In genomic region chr9:20024159-20024571, GRCh38 we compare ENCODE assay signal across 27 cellular contexts.
DNase-seq lines count a peak whose midpoint lies in the region; ATAC-seq and TF ChIP-seq lines count a peak whose summit lies in the region.
"Had no signal": no experiment of that assay in that cellular context is flagged by ENCODE, and none has a peak within 500 bp of the region (broad histone marks: within the 10 kb centered on the region; RNA-seq: fewer than 3 reads in every experiment).

No MANE protein-coding gene starts in this region.

- H3K27ac ChIP-seq in IMR-90 (ENCODE audit: insufficient read depth, low read length) (no peak overlapping the region), osteoblast (ENCODE audit: low read depth, low read length) (no peak overlapping the region)
- H3K27ac ChIP-seq: BLaER1 treated with 17β-estradiol and CSF1 and Interleukin-3, amounts not matched to agents 10 nM and 100 nM; brain microvascular endothelial cell; esophagus squamous epithelium; parathyroid adenoma; right lobe of liver; tibial artery had no signal

- ATAC-seq in IMR-90 (ENCODE audit: low read depth), result no peak; the same call in 1 of the 2 replicates
- ATAC-seq: activated CD8-positive, alpha-beta T cell treated with anti-CD3 and anti-CD28 coated beads for 36 hours; HCT116; right lobe of liver; stimulated activated naive CD8-positive, alpha-beta T cell treated with anti-CD3 and anti-CD28 coated beads, Interleukin-15, amount 100 ng/mL, for 72 hours had no signal

- no peak overlapping the region for H2AK9ac ChIP-seq in IMR-90 (replicated peaks; ENCODE audit: low read depth, low read length, poor library complexity)

- H3K4ac ChIP-seq in IMR-90 (ENCODE audit: low read depth, low read length), result no peak overlapping the region

- H3K36me3 ChIP-seq in IMR-90 (ENCODE audit: control insufficient read depth, insufficient read depth, low read length), result no peaks in the 10 kb centered on the region
- no peaks in the 10 kb centered on the region for H3K36me3 ChIP-seq in osteoblast (ENCODE audit: insufficient read depth, low read length)
- H3K36me3 ChIP-seq: BLaER1 treated with 17β-estradiol and CSF1 and Interleukin-3, amounts not matched to agents 10 nM and 100 nM; brain microvascular endothelial cell; esophagus squamous epithelium; right lobe of liver; tibial artery had no signal

- no peak overlapping the region for H3K4me2 ChIP-seq in IMR-90 (ENCODE audit: low read depth, low read length)
- H3K4me2 ChIP-seq in osteoblast (ENCODE audit: insufficient read depth, low read length), result no peak overlapping the region
- H3K4me2 ChIP-seq: BLaER1 treated with 17β-estradiol and CSF1 and Interleukin-3, amounts not matched to agents 10 nM and 100 nM had no signal

- H3K9me3 ChIP-seq in IMR-90 (ENCODE audit: control insufficient read depth, insufficient read depth, low read length), result no peaks in the 10 kb centered on the region
- H3K9me3 ChIP-seq in osteoblast (ENCODE audit: low read depth, low read length), result no peaks in the 10 kb centered on the region
- H3K9me3 ChIP-seq: BLaER1 treated with 17β-estradiol and CSF1 and Interleukin-3, amounts not matched to agents 10 nM and 100 nM; Caco-2; esophagus squamous epithelium; right lobe of liver; tibial artery had no signal

- no peak for TF ChIP-seq POLR2A in IMR-90 (IDR thresholded peaks at IDR 0.05; ENCODE audit: low read depth, low read length)

- H3K4me3 Mint-ChIP-seq in glutamatergic neuron (ENCODE audit: unreplicated experiment), result no peak overlapping the region
- H3K4me3 Mint-ChIP-seq: activated CD8-positive, alpha-beta T cell treated with anti-CD3 and anti-CD28 coated beads for 36 hours; activated naive CD8-positive, alpha-beta T cell treated with anti-CD3 and anti-CD28 coated beads, Interleukin-2, amount 10 ng/mL, durations not matched to agents 7 days and 5 days; naive B cell; stimulated activated naive CD8-positive, alpha-beta T cell treated with anti-CD3 and anti-CD28 coated beads, Interleukin-15, amount 100 ng/mL, for 72 hours had no signal

- peaks cover 6% of the 10 kb centered on the region; the same call in 1 of the 2 replicates for H3K27me3 ChIP-seq in IMR-90 (ENCODE audit: control insufficient read depth, insufficient read depth, low read length)
- no peaks in the 10 kb centered on the region for H3K27me3 ChIP-seq in osteoblast (ENCODE audit: insufficient read depth, low read length)
- H3K27me3 ChIP-seq: BLaER1 treated with 17β-estradiol and CSF1 and Interleukin-3, amounts not matched to agents 10 nM and 100 nM; brain microvascular endothelial cell; esophagus squamous epithelium; right lobe of liver; tibial artery had no signal

- H2AFZ ChIP-seq in IMR-90 (replicated peaks; ENCODE audit: low read length, poor library complexity), result no peak overlapping the region
- H2AFZ ChIP-seq in osteoblast (ENCODE audit: low read length), result peak overlapping the region; percentile 23
- H2AFZ ChIP-seq: parathyroid adenoma had no signal

- CTCF ChIA-PET in IMR-90 (lab: Yijun Ruan, JAX), result interaction anchor here (1.1 kb wide), 1 partner anchor 16 kb away, joined by 3 read pairs; no protein-coding TSS in a partner anchor

- WGBS in IMR-90 (ENCODE audit: extremely low coverage in 2 of 2, insufficient read length in 1 of 2), 2 experiments, result 61% methylated on average over 2 of the region's 6 CpGs; no CpG with 5 or more reads in 1 of the 2 experiments

- dilution Hi-C loops in IMR-90 (cut with HindIII; ENCODE audit: low sequenced_read_pairs, unreplicated experiment), result no loop called here

- no peak overlapping the region for H3K56ac ChIP-seq in IMR-90 (ENCODE audit: extremely low read depth, insufficient read depth, low read length)

- H4K20me1 ChIP-seq in IMR-90 (ENCODE audit: insufficient read depth, low read length), result no peaks in the 10 kb centered on the region
- H4K20me1 ChIP-seq in osteoblast (ENCODE audit: insufficient read depth, low read length), result no peaks in the 10 kb centered on the region
- H4K20me1 ChIP-seq: BLaER1 treated with 17β-estradiol and CSF1 and Interleukin-3, amounts not matched to agents 10 nM and 100 nM had no signal

- H3K9me1 ChIP-seq in IMR-90 (ENCODE audit: insufficient read depth, low read length), result no peaks in the 10 kb centered on the region

- peaks cover 4% of the 10 kb centered on the region for H3K9me3 Mint-ChIP-seq in glutamatergic neuron (ENCODE audit: unreplicated experiment)
- H3K9me3 Mint-ChIP-seq: activated CD8-positive, alpha-beta T cell treated with anti-CD3 and anti-CD28 coated beads for 36 hours; stimulated activated naive CD8-positive, alpha-beta T cell treated with anti-CD3 and anti-CD28 coated beads, Interleukin-15, amount 100 ng/mL, for 72 hours had no signal

- no peak overlapping the region for H2BK15ac ChIP-seq in IMR-90 (ENCODE audit: low read depth, low read length)

- H3K27me3 Mint-ChIP-seq in glutamatergic neuron (ENCODE audit: unreplicated experiment), result peaks cover 2% of the 10 kb centered on the region
- H3K27me3 Mint-ChIP-seq: stimulated activated naive CD8-positive, alpha-beta T cell treated with anti-CD3 and anti-CD28 coated beads, Interleukin-15, amount 100 ng/mL, for 72 hours had no signal

- intact Hi-C loops in IMR-90 (cut with micrococcal nuclease), result no loop called here

- in situ Hi-C loops in IMR-90 (cut with MboI; ENCODE audit: low sequenced_read_pairs), result no loop called here

- H2AK5ac ChIP-seq in IMR-90 (ENCODE audit: low read depth, low read length), result no peak overlapping the region

- no peak overlapping the region for H3K9ac ChIP-seq in IMR-90 (ENCODE audit: low read depth, low read length)
- H3K9ac ChIP-seq: BLaER1 treated with 17β-estradiol and CSF1 and Interleukin-3, amounts not matched to agents 10 nM and 100 nM; parathyroid adenoma had no signal

- H2BK5ac ChIP-seq in IMR-90 (ENCODE audit: low read depth, low read length, poor library complexity, severe bottlenecking), result no peak overlapping the region

- H3K14ac ChIP-seq in IMR-90 (replicated peaks; ENCODE audit: low read depth, low read length), result no peak overlapping the region

- no peak overlapping the region; the same call in 1 of the 2 replicates for H3K23ac ChIP-seq in IMR-90 (ENCODE audit: low read depth, low read length)

- H4K5ac ChIP-seq in IMR-90 (ENCODE audit: low read depth, low read length), result no peak overlapping the region

- no peak overlapping the region for H2BK20ac ChIP-seq in IMR-90 (ENCODE audit: low read depth, low read length)

- H3K79me1 ChIP-seq in IMR-90 (ENCODE audit: low read depth in 1 of 2, low read length in 2 of 2), result no peaks in the 10 kb centered on the region

- no peak overlapping the region for H3K4me3 ChIP-seq in IMR-90 (ENCODE audit: insufficient read depth, low read depth, low read length)
- H3K4me3 ChIP-seq in osteoblast (ENCODE audit: insufficient read depth, low read length), result no peak overlapping the region
- H3K4me3 ChIP-seq: BLaER1 treated with 17β-estradiol and CSF1 and Interleukin-3, amounts not matched to agents 10 nM and 100 nM; esophagus squamous epithelium; right lobe of liver; tibial artery had no signal

- H3K27ac Mint-ChIP-seq in glutamatergic neuron (ENCODE audit: unreplicated experiment), result peak overlapping the region; percentile 84
- H3K27ac Mint-ChIP-seq: activated CD8-positive, alpha-beta T cell treated with anti-CD3 and anti-CD28 coated beads for 36 hours; activated naive CD8-positive, alpha-beta T cell treated with anti-CD3 and anti-CD28 coated beads, Interleukin-2, amount 10 ng/mL, durations not matched to agents 7 days and 5 days; naive B cell; stimulated activated naive CD8-positive, alpha-beta T cell treated with anti-CD3 and anti-CD28 coated beads, Interleukin-15, amount 100 ng/mL, for 72 hours had no signal

- TF ChIP-seq RAD21 in IMR-90 (IDR thresholded peaks at IDR 0.05; ENCODE audit: low read length), result no peak

- H4K91ac ChIP-seq in IMR-90 (ENCODE audit: insufficient read depth, low read depth, low read length), result no peak overlapping the region

- no peaks in the 10 kb centered on the region for H3K36me3 Mint-ChIP-seq in glutamatergic neuron (ENCODE audit: unreplicated experiment)
- H3K36me3 Mint-ChIP-seq: naive B cell had no signal

- H3K4me1 ChIP-seq in IMR-90 (ENCODE audit: control insufficient read depth, insufficient read depth, low read length) (peaks cover 2% of the 10 kb centered on the region; the same call in 1 of the 2 replicates), osteoblast (ENCODE audit: insufficient read depth, low read length) (no peaks in the 10 kb centered on the region)
- H3K4me1 ChIP-seq: BLaER1 treated with 17β-estradiol and CSF1 and Interleukin-3, amounts not matched to agents 10 nM and 100 nM; esophagus squamous epithelium; parathyroid adenoma; right lobe of liver; tibial artery had no signal

- no TSS peak for BruUV-seq in IMR-90 (replicated peaks; lab: Mats Ljungman, UMichigan)

- H3K4me1 Mint-ChIP-seq in glutamatergic neuron (ENCODE audit: low read depth, unreplicated experiment), result peaks cover 33% of the 10 kb centered on the region
- H3K4me1 Mint-ChIP-seq: activated naive CD8-positive, alpha-beta T cell treated with anti-CD3 and anti-CD28 coated beads, Interleukin-2, amount 10 ng/mL, durations not matched to agents 7 days and 5 days; stimulated activated naive CD8-positive, alpha-beta T cell treated with anti-CD3 and anti-CD28 coated beads, Interleukin-15, amount 100 ng/mL, for 72 hours had no signal

- no peak overlapping the region for H3K18ac ChIP-seq in IMR-90 (ENCODE audit: low read depth, low read length)

- H4K8ac ChIP-seq in IMR-90 (ENCODE audit: low read depth in 2 of 2, low read length in 2 of 2), result no peak overlapping the region

- peak; percentile 37 for DNase-seq in IMR-90
- DNase-seq in astrocyte of the hippocampus (ENCODE audit: low read depth, low spot score), result peak; percentile 70
- DNase-seq in glutamatergic neuron, result no peak
- DNase-seq in osteoblast (ENCODE audit: insufficient read length, low spot score, missing footprints), result no peak
- DNase-seq in DMS153 (lab: John Stamatoyannopoulos, UW), result no peak
- no peak for DNase-seq in nucleus accumbens (lab: John Stamatoyannopoulos, UW)
- no peak for DNase-seq in NCI-H2227 treated with DMSO at 0.1 percent for 48 hours (lab: John Stamatoyannopoulos, UW)
- no peak for DNase-seq in activated T-cell treated with anti-CD3 and anti-CD28 coated beads, Interleukin-2, amount 50 U/mL, for 48 hours
- DNase-seq: ACHN; activated CD4-positive, CD25-positive, alpha-beta regulatory T cell treated with anti-CD3 and anti-CD28 coated beads, Interleukin-2, amount 50 U/mL, for 72 hours; activated CD8-positive, alpha-beta T cell treated with anti-CD3 and anti-CD28 coated beads for 36 hours; activated effector memory CD4-positive, alpha-beta T cell treated with anti-CD3 and anti-CD28 coated beads, Interleukin-2, amount 50 U/mL, for 16 hours; activated naive CD8-positive, alpha-beta T cell treated with anti-CD3 and anti-CD28 coated beads, Interleukin-2, amount 10 ng/mL, durations not matched to agents 7 days and 5 days; brain microvascular endothelial cell; Caco-2; esophagus squamous epithelium; mammary epithelial cell; naive B cell; NCI-H1417 treated with DMSO at 0.1 percent for 48 hours; NCI-H510A treated with DMSO at 0.1 percent for 48 hours; right lobe of liver; stimulated activated naive CD8-positive, alpha-beta T cell treated with anti-CD3 and anti-CD28 coated beads, Interleukin-15, amount 100 ng/mL, for 72 hours; T-helper 1 cell; tibial artery had no signal

- POLR2A ChIA-PET in IMR-90 (lab: Charles Lee; ENCODE audit: unreplicated experiment), result no interaction called here

- H2BK120ac ChIP-seq in IMR-90 (ENCODE audit: low read depth, low read length), result no peak overlapping the region

- H3K79me2 ChIP-seq in osteoblast (ENCODE audit: insufficient read depth, low read length), result no peaks in the 10 kb centered on the region
- H3K79me2 ChIP-seq: parathyroid adenoma had no signal

- TF ChIP-seq CTCF in IMR-90 (conservative IDR thresholded peaks at IDR 0.05; ENCODE audit: low read depth, low read length) (no peak), glutamatergic neuron (IDR thresholded peaks at IDR 0.05; ENCODE audit: partially characterized antibody, unreplicated experiment) (no peak), osteoblast (IDR thresholded peaks at IDR 0.05; ENCODE audit: extremely low read depth, low read depth, low read length) (no peak)

Comparison
In these comparisons a context has a peak if more than half of its experiments do, and no peak if none do; other contexts are left out.
1. DNase-seq: peak in IMR-90 (single experiment) and astrocyte of the hippocampus (single experiment); none in glutamatergic neuron (single experiment), osteoblast (single experiment), DMS153 (single experiment), nucleus accumbens (0 of 56), NCI-H2227 treated with DMSO at 0.1 percent for 48 hours (single experiment) and activated T-cell treated with anti-CD3 and anti-CD28 coated beads, Interleukin-2, amount 50 U/mL, for 48 hours (0 of 2).